Comparison of ENCODE assay signal across 33 cellular contexts in the genomic region with DNA sequence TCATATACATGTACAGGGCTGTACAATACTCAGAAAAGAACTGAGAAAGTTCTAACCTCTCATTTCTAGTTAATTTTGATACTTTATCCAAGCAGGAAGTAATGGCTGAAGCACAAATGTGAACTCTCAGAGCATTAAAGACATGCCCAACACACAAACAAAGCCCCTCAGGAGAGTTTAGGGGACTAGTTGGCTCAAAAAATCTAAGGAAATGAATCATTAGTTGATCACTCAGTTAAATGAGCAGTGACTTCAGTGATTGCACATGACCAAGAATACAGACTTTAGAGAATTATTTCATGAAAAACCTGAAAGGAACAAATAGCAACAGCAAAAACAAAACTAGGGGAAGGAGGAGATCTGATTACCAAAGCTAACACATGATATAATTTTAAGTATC.
"Had no signal": no experiment of that assay in that cellular context is flagged by ENCODE, and none has a peak within 500 bp of the region (broad histone marks: within the 10 kb centered on the region; RNA-seq: fewer than 3 reads in every experiment).

No MANE protein-coding gene starts in this region.

- H3K9me3 Mint-ChIP-seq: T-helper 1 cell treated with Interleukin-12 subunit alpha and Interleukin-12 subunit beta and Interleukin-4 antibody, amounts not matched to agents 30 μg/mL and 1 μg/mL, for 36 hours had no signal

- H3K36me3 Mint-ChIP-seq: activated naive CD8-positive, alpha-beta T cell; stimulated activated naive B cell treated with anti-CD40 and anti-IgM and Interleukin-4, amounts not matched to agents 10 μg/mL and 1 μg/mL and 100 μg/mL, for 72 hours had no signal

- H3K27ac ChIP-seq: adrenal gland, body of pancreas, cardiac muscle cell, colonic mucosa, dorsolateral prefrontal cortex, heart left ventricle, left ventricle myocardium inferior, neutrophil, pancreas, prostate gland, stomach, tibial nerve, WERI-Rb-1 had no signal

- ATAC-seq: activated CD4-positive, CD25-positive, alpha-beta regulatory T cell treated with anti-CD3 and anti-CD28 coated beads, Interleukin-2, amount 50 U/mL, for 24 hours; body of pancreas; heart left ventricle; pancreas; stimulated activated naive B cell treated with anti-CD40 and anti-IgM and Interleukin-4, amounts not matched to agents 10 μg/mL and 1 μg/mL and 100 μg/mL, for 72 hours had no signal

- H3K4me3 Mint-ChIP-seq: activated naive CD8-positive, alpha-beta T cell; nephron progenitor cell; stimulated activated naive B cell treated with anti-CD40 and anti-IgM and Interleukin-4, amounts not matched to agents 10 μg/mL and 1 μg/mL and 100 μg/mL, for 72 hours; T-helper 1 cell treated with Interleukin-12 subunit alpha and Interleukin-12 subunit beta and Interleukin-4 antibody, amounts not matched to agents 30 μg/mL and 1 μg/mL, for 36 hours had no signal

- H3K27me3 Mint-ChIP-seq: activated naive CD8-positive, alpha-beta T cell; stimulated activated naive B cell treated with anti-CD40 and anti-IgM and Interleukin-4, amounts not matched to agents 10 μg/mL and 1 μg/mL and 100 μg/mL, for 72 hours had no signal

- DNase-seq: activated CD4-positive, alpha-beta T cell treated with anti-CD3 and anti-CD28 coated beads for 48 hours; activated CD4-positive, alpha-beta T cell treated with anti-CD3 and anti-CD28 coated beads, Interleukin-2, amount 50 U/mL, for 48 hours; activated CD8-positive, alpha-beta memory T cell treated with anti-CD3 and anti-CD28 coated beads for 24 hours; activated effector memory CD4-positive, alpha-beta T cell treated with Interleukin-2 at 50 U/mL for 16 hours; activated naive CD4-positive, alpha-beta T cell treated with Interleukin-2 at 50 U/mL for 16 hours; adrenal gland; aorta; body of pancreas; cerebellar nuclear complex; colonic mucosa; dorsolateral prefrontal cortex; effector memory CD4-positive, alpha-beta T cell; erythroblast; foreskin fibroblast; heart left ventricle; hypothalamus; left ventricle myocardium inferior; nephron progenitor cell; pancreas; stimulated activated CD4-positive, alpha-beta T cell treated with anti-CD3 and anti-CD28 coated beads, Interleukin-1b, Interleukin-23, amount 100 ng/mL, for 48 hours; stimulated activated naive B cell treated with anti-CD40 and anti-IgM and Interleukin-4, amounts not matched to agents 10 μg/mL and 1 μg/mL and 100 μg/mL, for 72 hours; stomach; T-helper 9 cell; WERI-Rb-1 had no signal

- H3K36me3 ChIP-seq: adrenal gland, cardiac muscle cell, colonic mucosa, heart left ventricle, left ventricle myocardium inferior, neutrophil, pancreas, prostate gland, stomach, tibial nerve, WERI-Rb-1 had no signal

- H3K9me3 ChIP-seq: body of pancreas, colonic mucosa, neutrophil, pancreas, prostate gland had no signal

- H3K4me1 ChIP-seq: adrenal gland, colonic mucosa, left ventricle myocardium inferior, prostate gland, tibial nerve had no signal

- H3K4me3 ChIP-seq: adrenal gland, body of pancreas, cardiac muscle cell, colonic mucosa, dorsolateral prefrontal cortex, heart left ventricle, left ventricle myocardium inferior, lung, pancreas, prostate gland, smooth muscle cell, stomach, tibial nerve had no signal

- H3K27me3 ChIP-seq: adrenal gland, body of pancreas, cardiac muscle cell, colonic mucosa, heart left ventricle, neutrophil, pancreas, stomach, tibial nerve had no signal

- H3K4me2 ChIP-seq: smooth muscle cell had no signal

- H3K4me1 Mint-ChIP-seq: nephron progenitor cell; stimulated activated naive B cell treated with anti-CD40 and anti-IgM and Interleukin-4, amounts not matched to agents 10 μg/mL and 1 μg/mL and 100 μg/mL, for 72 hours had no signal

- H3K27ac Mint-ChIP-seq: activated naive CD8-positive, alpha-beta T cell; stimulated activated naive B cell treated with anti-CD40 and anti-IgM and Interleukin-4, amounts not matched to agents 10 μg/mL and 1 μg/mL and 100 μg/mL, for 72 hours; T-helper 1 cell treated with Interleukin-12 subunit alpha and Interleukin-12 subunit beta and Interleukin-4 antibody, amounts not matched to agents 30 μg/mL and 1 μg/mL, for 36 hours had no signal
